ENCODE assay signal across 8 cellular contexts in genomic region chr16:13957197-13958078, GRCh38. TPM values are rescaled to one million over a fixed set of nuclear protein-coding genes. Genes with fewer than 3 reads are reported as not detected.
DNase-seq lines count a peak whose midpoint lies in the region; ATAC-seq and TF ChIP-seq lines count a peak whose summit lies in the region.

No MANE protein-coding gene starts in this region.

- peaks cover 38% of the 10 kb centered on the region for H3K27me3 Mint-ChIP-seq in stimulated activated naive CD8-positive, alpha-beta T cell treated with anti-CD3 and anti-CD28 coated beads, Interleukin-15, amount 100 ng/mL, for 72 hours

- no peaks in the 10 kb centered on the region for H3K36me3 ChIP-seq in OCI-LY1 (ENCODE audit: insufficient read depth, low read length)
- no peaks in the 10 kb centered on the region for H3K36me3 ChIP-seq in mammary epithelial cell (ENCODE audit: insufficient read depth, low read length)

- peaks cover 40% of the 10 kb centered on the region for H3K4me1 ChIP-seq in OCI-LY1 (ENCODE audit: insufficient read depth, low read length, severe bottlenecking)
- H3K4me1 ChIP-seq in mammary epithelial cell (ENCODE audit: insufficient read depth, low read length), result peaks cover 21% of the 10 kb centered on the region

- H3F3A ChIP-seq in OCI-LY1 (ENCODE audit: insufficient read depth, low read length), result no peaks in the 10 kb centered on the region

- peak; percentile 55 for ATAC-seq in GM19455 (IDR thresholded peaks at IDR 0.05; ENCODE audit: unreplicated experiment)
- peak; percentile 62 for ATAC-seq in HG03520 (IDR thresholded peaks at IDR 0.05; ENCODE audit: unreplicated experiment)
- ATAC-seq in left colon, result peak; percentile 99
- peak; percentile 66 for ATAC-seq in stimulated activated naive CD8-positive, alpha-beta T cell treated with anti-CD3 and anti-CD28 coated beads, Interleukin-15, amount 100 ng/mL, for 72 hours
- ATAC-seq in HG03457 (IDR thresholded peaks at IDR 0.05; ENCODE audit: unreplicated experiment), result no peak

- intact Hi-C loops in mammary epithelial cell (cut with micrococcal nuclease) (no loop called here), left colon (cut with DNase I, micrococcal nuclease) (no loop called here)

- H3K27ac ChIP-seq in OCI-LY1 (ENCODE audit: low read depth, low read length, poor library complexity, severe bottlenecking) (peak overlapping the region; percentile 50), mammary epithelial cell (ENCODE audit: insufficient read depth, low read depth, low read length) (peak overlapping the region; percentile 75)

- H3K9me3 ChIP-seq in OCI-LY1 (ENCODE audit: low read length), result no peaks in the 10 kb centered on the region
- H3K9me3 ChIP-seq in mammary epithelial cell (replicated peaks; ENCODE audit: insufficient read depth, low read length), result no peaks in the 10 kb centered on the region

- H2AFZ ChIP-seq in OCI-LY1 (ENCODE audit: low read length) (peak overlapping the region; percentile 2), mammary epithelial cell (ENCODE audit: low read depth, low read length) (peak overlapping the region; percentile 47)

- peak overlapping the region; percentile 48 for H3K4me2 ChIP-seq in OCI-LY1 (ENCODE audit: low read length)
- H3K4me2 ChIP-seq in mammary epithelial cell (ENCODE audit: insufficient read depth, low read depth, low read length), result peak overlapping the region; percentile 82

- H3K79me2 ChIP-seq in OCI-LY1 (ENCODE audit: insufficient read depth, low read length), result no peaks in the 10 kb centered on the region
- no peaks in the 10 kb centered on the region for H3K79me2 ChIP-seq in mammary epithelial cell (ENCODE audit: insufficient read depth, low read length)

- no peaks in the 10 kb centered on the region for H3K9me2 ChIP-seq in OCI-LY1 (ENCODE audit: low read depth, low read length)

- peaks cover 12% of the 10 kb centered on the region for H3K4me1 Mint-ChIP-seq in stimulated activated naive CD8-positive, alpha-beta T cell treated with anti-CD3 and anti-CD28 coated beads, Interleukin-15, amount 100 ng/mL, for 72 hours

- H4K20me1 ChIP-seq in OCI-LY1 (ENCODE audit: insufficient read depth, low read length) (no peaks in the 10 kb centered on the region), mammary epithelial cell (ENCODE audit: insufficient read depth, low read length) (no peaks in the 10 kb centered on the region)

- 15% methylated on average over 14 of the region's 14 CpGs for WGBS in mammary epithelial cell (ENCODE audit: low coverage, missing lambda C conversion rate)

- dilution Hi-C loops in mammary epithelial cell (cut with HindIII; ENCODE audit: low sequenced_read_pairs), result no loop called here

- H3K9me3 Mint-ChIP-seq in stimulated activated naive CD8-positive, alpha-beta T cell treated with anti-CD3 and anti-CD28 coated beads, Interleukin-15, amount 100 ng/mL, for 72 hours, result peaks cover 3 to 7% of the 10 kb centered on the region in 2 donors

- DNase-seq in EH (ENCODE audit: low read depth) (peak; percentile 97), mammary epithelial cell (peak; percentile 87), left colon (peak; percentile 50 to 76)
- DNase-seq in stimulated activated naive CD8-positive, alpha-beta T cell treated with anti-CD3 and anti-CD28 coated beads, Interleukin-15, amount 100 ng/mL, for 72 hours, result peak; percentile 2 to 15

- H3K27me3 ChIP-seq in OCI-LY1 (ENCODE audit: insufficient read depth, low read length) (no peaks in the 10 kb centered on the region), mammary epithelial cell (ENCODE audit: insufficient read depth, low read length) (no peaks in the 10 kb centered on the region)

- in situ Hi-C loops in mammary epithelial cell (cut with MboI; ENCODE audit: low sequenced_read_pairs in 2 of 2), result no loop called here

- H3K4me3 ChIP-seq in OCI-LY1 (ENCODE audit: low read depth, low read length, poor library complexity, severe bottlenecking) (peak overlapping the region; percentile 29), mammary epithelial cell (replicated peaks in 1 of 3; ENCODE audit: insufficient read depth in 1 of 3, low read depth in 2 of 3, low read length in 3 of 3) (peak overlapping the region in 2 of 3 experiments; percentile 13 to 16)

- CTCF ChIA-PET in mammary epithelial cell (lab: Charles Lee; ENCODE audit: low non-redundant PET), result no interaction called here

- H3K9ac ChIP-seq in OCI-LY1 (ENCODE audit: low read length) (peak overlapping the region; percentile 21; the same call in 1 of the 2 replicates), mammary epithelial cell (ENCODE audit: insufficient read depth, low read length) (peak overlapping the region; percentile 9)

- no TSS peak for BruUV-seq in mammary epithelial cell (replicated peaks; lab: Mats Ljungman, UMichigan)

- TF ChIP-seq CTCF in OCI-LY1 (IDR thresholded peaks at IDR 0.05; ENCODE audit: low read length) (no peak), mammary epithelial cell (conservative IDR thresholded peaks at IDR 0.05 in 1 of 2, IDR thresholded peaks at IDR 0.05 in 1 of 2; ENCODE audit: extremely low read depth in 1 of 2, insufficient read depth in 1 of 2, low read depth in 1 of 2, low read length in 2 of 2) (no peak)

- peak overlapping the region in 1 of 2 donors; percentile 54 for H3K4me3 Mint-ChIP-seq in stimulated activated naive CD8-positive, alpha-beta T cell treated with anti-CD3 and anti-CD28 coated beads, Interleukin-15, amount 100 ng/mL, for 72 hours

- H3K27ac Mint-ChIP-seq in stimulated activated naive CD8-positive, alpha-beta T cell treated with anti-CD3 and anti-CD28 coated beads, Interleukin-15, amount 100 ng/mL, for 72 hours, result no peak overlapping the region

RNA-seq across cellular contexts. Expression of gene ERCC4, which starts 37.5 kb away (rescaled TPM):
- total RNA-seq in mammary epithelial cell (10 to 100 TPM in 1 of 2 donors, 1 to 10 TPM in 1; 9.7 to 13.1 TPM), left colon (1 to 10 TPM; 6.3 to 6.6 TPM)
- polyA plus RNA-seq in mammary epithelial cell, result 2.5 TPM
- 33.3 TPM for polyA minus RNA-seq in mammary epithelial cell

Comparison
In these comparisons a context has a peak if more than half of its experiments do, and no peak if none do; other contexts are left out.
1. DNase-seq: peak in every context shown above with its lines; median percentile 97 in EH; 87 in mammary epithelial cell; 63 in left colon; 8 in stimulated activated naive CD8-positive, alpha-beta T cell treated with anti-CD3 and anti-CD28 coated beads, Interleukin-15, amount 100 ng/mL, for 72 hours.